Comparison of ENCODE assay signal across 18 cellular contexts in the genomic region with DNA sequence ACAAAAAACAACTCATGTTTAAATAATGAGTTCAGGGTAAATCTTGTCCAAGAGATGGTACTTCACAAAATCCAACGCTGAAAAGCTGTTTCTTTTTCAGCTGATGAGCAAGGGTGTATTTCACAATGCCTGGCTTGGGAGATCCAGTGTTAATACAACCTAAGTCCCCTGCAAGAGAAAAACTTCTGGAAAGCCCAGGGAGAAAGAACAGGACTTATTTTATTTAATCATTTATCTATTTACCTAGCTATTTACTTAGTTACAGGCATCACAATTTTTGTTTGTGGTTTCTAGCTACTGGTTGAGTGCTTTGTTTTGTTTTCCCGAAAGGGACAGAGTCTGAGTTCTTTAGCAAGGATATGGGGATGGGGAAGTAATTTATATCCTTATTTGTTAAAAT.
DNase-seq lines count a peak whose midpoint lies in the region; ATAC-seq, FAIRE-seq and TF ChIP-seq lines count a peak whose summit lies in the region.
"Had no signal": no experiment of that assay in that cellular context is flagged by ENCODE, and none has a peak within 500 bp of the region (broad histone marks: within the 10 kb centered on the region; RNA-seq: fewer than 3 reads in every experiment).

No MANE protein-coding gene starts in this region.

- peak; percentile 71 for DNase-seq in adipocyte (ENCODE audit: low read depth)
- DNase-seq in fibroblast of the aortic adventitia (ENCODE audit: low read depth): peak; percentile 43
- peak; percentile 54 for DNase-seq in renal cortical epithelial cell (ENCODE audit: low read depth)
- no peak for DNase-seq in NCI-H2081 treated with DMSO at 0.1 percent for 48 hours (lab: John Stamatoyannopoulos, UW)
- no peak for DNase-seq in tibial nerve (ENCODE audit: low spot score in 2 of 2)
- DNase-seq in small intestine: no peak
- DNase-seq: Caco-2, NCI-H1092, NCI-H1694, NCI-H345, NCI-H526 treated with DMSO at 0.1 percent for 48 hours had no signal

- TF ChIP-seq EP300 in tibial nerve (IDR thresholded peaks at IDR 0.05): no peak

- H2AFZ ChIP-seq in ACC112 (ENCODE audit: low read length, unreplicated experiment): peak overlapping the region; percentile 84

- WGBS in tibial nerve, 2 donors: 53 to 56% methylated on average over 2 of the region's 2 CpGs
- 52 to 63% (median 58%) methylated on average over 2 of the region's 2 CpGs for WGBS in small intestine, 3 donors

- peaks cover 17% of the 10 kb centered on the region for H3K4me1 ChIP-seq in ACC112 (ENCODE audit: control insufficient read depth, insufficient read depth, low read length, unreplicated experiment)
- H3K4me1 ChIP-seq in adipocyte (ENCODE audit: control insufficient read depth, insufficient read depth, low read length): peaks cover 50% of the 10 kb centered on the region
- H3K4me1 ChIP-seq in tibial nerve: peaks cover 0 to 18% (median 0%) of the 10 kb centered on the region in 4 donors
- no peaks in the 10 kb centered on the region for H3K4me1 ChIP-seq in small intestine (ENCODE audit: control insufficient read depth in 2 of 2, insufficient read depth in 1 of 2, low read depth in 1 of 2, low read length in 1 of 2)
- H3K4me1 ChIP-seq: Caco-2 had no signal

- H3K36me3 ChIP-seq in ACC112 (ENCODE audit: insufficient read depth, low read length) (no peaks in the 10 kb centered on the region), adipocyte (ENCODE audit: control insufficient read depth, insufficient read depth, low read length, severe bottlenecking) (no peaks in the 10 kb centered on the region), tibial nerve (no peaks in the 10 kb centered on the region), small intestine (ENCODE audit: control insufficient read depth in 2 of 2, insufficient read depth in 2 of 2, low read length in 2 of 2) (no peaks in the 10 kb centered on the region)

- ATAC-seq in HG03039 (IDR thresholded peaks at IDR 0.05; ENCODE audit: unreplicated experiment): no peak
- ATAC-seq: K562 had no signal

- H3K27ac ChIP-seq in ACC112 (ENCODE audit: low read depth, low read length) (no peak overlapping the region), tibial nerve (peak overlapping the region in 2 of 4 donors; percentile 32 to 57), small intestine (ENCODE audit: low read depth in 1 of 2, low read length in 1 of 2) (no peak overlapping the region)
- H3K27ac ChIP-seq: HL-60, RWPE1 had no signal

- H3K27me3 ChIP-seq in ACC112 (ENCODE audit: insufficient read depth, low read length): no peaks in the 10 kb centered on the region
- H3K27me3 ChIP-seq in adipocyte (replicated peaks; ENCODE audit: control insufficient read depth, insufficient read depth, low read length): no peaks in the 10 kb centered on the region
- H3K27me3 ChIP-seq in tibial nerve: no peaks in the 10 kb centered on the region
- H3K27me3 ChIP-seq in small intestine (ENCODE audit: control insufficient read depth in 2 of 2, insufficient read depth in 2 of 2, low read length in 2 of 2): no peaks in the 10 kb centered on the region

- H3K79me2 ChIP-seq in ACC112 (ENCODE audit: control insufficient read depth, insufficient read depth, low read length, unreplicated experiment): no peaks in the 10 kb centered on the region

- no peak for TF ChIP-seq POLR2A in tibial nerve (IDR thresholded peaks at IDR 0.05)

- H3K9me3 ChIP-seq in adipocyte (ENCODE audit: control insufficient read depth, low read length) (no peaks in the 10 kb centered on the region), tibial nerve (no peaks in the 10 kb centered on the region), small intestine (ENCODE audit: control insufficient read depth, low read depth) (no peaks in the 10 kb centered on the region)
- H3K9me3 ChIP-seq: Caco-2 had no signal

- H3K4me3 ChIP-seq in ACC112 (ENCODE audit: low read depth, low read length) (no peak overlapping the region), adipocyte (ENCODE audit: low read length) (no peak overlapping the region), fibroblast of the aortic adventitia (ENCODE audit: low read depth, low read length) (no peak overlapping the region), tibial nerve (no peak overlapping the region), small intestine (ENCODE audit: low read depth in 1 of 2, low read length in 2 of 2) (no peak overlapping the region)
- H3K4me3 ChIP-seq: K562 had no signal

- FAIRE-seq in small intestine (lab: Jason Lieb, UNC): no peak
- FAIRE-seq: GM12892, GM19239, K562 had no signal

- TF ChIP-seq CTCF in fibroblast of the aortic adventitia (IDR thresholded peaks at IDR 0.05; ENCODE audit: insufficient read depth, low read length): no peak
- TF ChIP-seq CTCF in tibial nerve (IDR thresholded peaks at IDR 0.05): no peak

- peak overlapping the region; percentile 85 for H3K9ac ChIP-seq in adipocyte (ENCODE audit: low read length)

Comparison
In these comparisons a context has a peak if more than half of its experiments do, and no peak if none do; other contexts are left out.
1. DNase-seq: peak in adipocyte (single experiment), fibroblast of the aortic adventitia (single experiment) and renal cortical epithelial cell (single experiment); none in NCI-H2081 treated with DMSO at 0.1 percent for 48 hours (single experiment), tibial nerve (0 of 2) and small intestine (single experiment).